In the genomic region with DNA sequence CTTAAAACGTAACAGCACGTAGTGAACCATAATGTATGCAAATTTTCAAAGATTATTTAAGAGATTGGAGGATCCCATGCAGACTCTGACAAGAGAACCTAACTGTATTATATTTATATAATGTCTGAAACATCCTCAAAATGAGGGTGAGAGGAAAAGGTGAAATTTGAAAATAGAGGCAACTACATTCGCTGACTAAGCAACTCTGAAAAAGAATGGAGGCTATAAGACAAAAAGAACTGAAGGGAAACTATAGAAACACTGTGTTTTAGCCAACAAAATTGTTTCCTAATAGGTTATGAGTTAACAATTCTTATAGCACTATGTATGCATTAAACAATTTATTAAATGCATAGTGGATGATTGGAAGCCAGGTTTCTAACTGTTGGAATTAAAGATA, we compare ENCODE assay signal across 9 cellular contexts.
"Had no signal": no experiment of that assay in that cellular context is flagged by ENCODE, and none has a peak within 500 bp of the region (broad histone marks: within the 10 kb centered on the region; RNA-seq: fewer than 3 reads in every experiment).

No MANE protein-coding gene starts in this region.

- H3K27ac ChIP-seq: HL-60, KMS-11 had no signal

- H3K9ac ChIP-seq: KMS-11 had no signal

- H3K36me3 Mint-ChIP-seq: IgD-negative memory B cell had no signal

- H3K4me3 ChIP-seq: GM23338, HAP-1 had no signal

- H3K27ac Mint-ChIP-seq: GM23338, HFFc6, IgD-negative memory B cell had no signal

- H3K4me3 Mint-ChIP-seq: GM23338, HFFc6, IgD-negative memory B cell had no signal

- H2AFZ ChIP-seq: GM23338 had no signal

- ATAC-seq: GM23338, HCT116 had no signal

- H3K4me2 ChIP-seq: GM23338, KMS-11 had no signal

- H3K9me3 ChIP-seq: HAP-1 had no signal

- H3K4me1 Mint-ChIP-seq: GM23338, IgD-negative memory B cell had no signal

- H3K27me3 Mint-ChIP-seq: IgD-negative memory B cell had no signal

- DNase-seq: H7, HFFc6, KBM-7 had no signal

- H3K4me1 ChIP-seq: HAP-1 had no signal

- H3K36me3 ChIP-seq: HAP-1 had no signal
